In genomic region chr11:6353367-6353987, GRCh38 we compare ENCODE assay signal across 1 cellular context.
TF ChIP-seq lines count a peak whose summit lies in the region.

No MANE protein-coding gene starts in this region.

TF ChIP-seq in GM12878, 131 proteins besides CTCF, POLR2A, EP300 and RAD21 (continued from another document):
- TF ChIP-seq SMC3 (IDR thresholded peaks at IDR 0.05; ENCODE audit: borderline replicate concordance, low read length) (peak; percentile 89), RBBP5 (conservative IDR thresholded peaks at IDR 0.05) (no peak), KLF5 (IDR thresholded peaks at IDR 0.05; ENCODE audit: partially characterized antibody) (no peak), IKZF1 (conservative IDR thresholded peaks at IDR 0.05) (peak; percentile 67), ZBTB33 (IDR thresholded peaks at IDR 0.05) (no peak), SPI1 (IDR thresholded peaks at IDR 0.05; ENCODE audit: borderline replicate concordance, insufficient read depth, low read depth, low read length) (peak; percentile 64; the same call in 1 of the 2 replicates), TARDBP (IDR thresholded peaks at IDR 0.05; ENCODE audit: borderline replicate concordance) (no peak), NRF1 (conservative IDR thresholded peaks at IDR 0.05; ENCODE audit: low read depth, low read length) (no peak), PRDM15 (CRISPR knock-in tag; IDR thresholded peaks at IDR 0.05) (no peak), SKIL (IDR thresholded peaks at IDR 0.05; ENCODE audit: low read depth, poor library complexity, severe bottlenecking) (no peak), IKZF2 (IDR thresholded peaks at IDR 0.05) (peak in 1 of 2 experiments; percentile 53; a peak in 1 of 4 replicates), MAX (IDR thresholded peaks at IDR 0.05; ENCODE audit: low read depth, low read length) (no peak), NR2F1 (conservative IDR thresholded peaks at IDR 0.05) (0 out of 2 replicates have a peak, but pooled peaks have one; percentile 26), EED (IDR thresholded peaks at IDR 0.05; ENCODE audit: low read depth) (no peak)
